ENCODE assay signal across 4 cellular contexts in genomic region chr15:28121577-28121976, GRCh38. TPM values are rescaled to one million over a fixed set of nuclear protein-coding genes. Genes with fewer than 3 reads are reported as not detected.
"Had no signal": no experiment of that assay in that cellular context is flagged by ENCODE, and none has a peak within 500 bp of the region (broad histone marks: within the 10 kb centered on the region; RNA-seq: fewer than 3 reads in every experiment).

No MANE protein-coding gene starts in this region.

RNA-seq across cellular contexts. Expression of gene OCA2, which starts 22.5 kb away (rescaled TPM):
- total RNA-seq: M059J, PC-3, Right ventricle myocardium inferior, SJCRH30 had no signal
